ENCODE assay signal across 10 cellular contexts in the genomic region with DNA sequence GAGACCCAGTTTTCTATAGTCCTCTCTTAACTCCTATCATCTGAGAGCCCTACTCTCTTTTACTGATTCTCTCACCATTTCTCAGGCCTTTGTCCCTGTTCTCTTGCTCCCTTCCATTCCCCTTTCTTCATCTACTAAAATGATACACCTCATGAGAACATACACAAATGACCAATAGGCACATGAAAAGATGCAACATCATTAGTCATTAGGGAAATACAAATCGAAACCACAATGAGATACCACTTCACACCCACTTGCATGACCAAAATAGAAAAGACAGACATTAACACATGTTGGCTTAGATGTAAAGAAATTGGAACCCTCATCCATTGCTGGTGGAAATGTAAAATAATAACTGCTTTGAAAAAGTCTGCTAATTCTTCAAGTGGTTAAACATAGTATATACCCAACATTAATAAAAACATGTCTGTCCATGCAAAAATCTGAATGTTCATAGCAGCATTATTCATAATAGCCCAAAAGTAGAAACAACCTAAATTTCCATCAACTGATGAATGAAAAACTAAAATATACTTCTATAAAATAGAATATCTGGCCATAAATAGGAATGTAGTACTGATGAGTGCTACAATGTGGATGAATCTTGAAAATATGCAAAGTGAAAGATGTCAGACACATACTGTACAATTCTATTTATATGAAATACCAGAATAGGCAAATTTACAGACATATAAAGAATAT.
DNase-seq lines count a peak whose midpoint lies in the region; ATAC-seq, FAIRE-seq and TF ChIP-seq lines count a peak whose summit lies in the region.
"Had no signal": no experiment of that assay in that cellular context is flagged by ENCODE, and none has a peak within 500 bp of the region (broad histone marks: within the 10 kb centered on the region; RNA-seq: fewer than 3 reads in every experiment).

No MANE protein-coding gene starts in this region.

- no peak overlapping the region for H3K9ac ChIP-seq in SK-N-SH

- H3K27ac ChIP-seq in SK-N-SH (ENCODE audit: low read depth in 2 of 2, low read length in 1 of 2): no peak overlapping the region

- H3F3A ChIP-seq in SK-N-SH (replicated peaks; ENCODE audit: insufficient read depth): peaks cover 12% of the 10 kb centered on the region

- H2AFZ ChIP-seq in SK-N-SH (ENCODE audit: low read depth): no peak overlapping the region

- no peak for FAIRE-seq in urothelium cell line (lab: Jason Lieb, UNC)

- TF ChIP-seq RAD21 in SK-N-SH (IDR thresholded peaks at IDR 0.05; ENCODE audit: low read length): no peak

- H3K9me2 ChIP-seq in SK-N-SH: no peaks in the 10 kb centered on the region

- H3K4me2 ChIP-seq in SK-N-SH: no peak overlapping the region

- H3K9me3 ChIP-seq in SK-N-SH: no peaks in the 10 kb centered on the region

- ATAC-seq in GM21526 (IDR thresholded peaks at IDR 0.05; ENCODE audit: low FRiP score, unreplicated experiment): peak; percentile 75
- ATAC-seq in HG03432 (IDR thresholded peaks at IDR 0.05; ENCODE audit: unreplicated experiment): peak; percentile 94

- H3K36me3 ChIP-seq in GM06990 (ENCODE audit: control insufficient read depth, insufficient read depth, low read length) (no peaks in the 10 kb centered on the region), SK-N-SH (replicated peaks in 1 of 2; ENCODE audit: control insufficient read depth in 1 of 2, insufficient read depth in 2 of 2, low read length in 1 of 2) (no peaks in the 10 kb centered on the region)

- CTCF ChIA-PET in SK-N-SH (lab: Yijun Ruan, JAX): no interaction called here

- DNase-seq in GM06990 (ENCODE audit: extremely low read depth, insufficient read length) (peak; percentile 17), choroid plexus epithelial cell (ENCODE audit: low read depth) (peak; percentile 72), urothelium cell line (ENCODE audit: low spot score) (no peak), KBM-7 (no peak), SK-N-SH (no peak)
- no peak for DNase-seq in activated naive CD4-positive, alpha-beta T cell treated with Interleukin-2 at 50 U/mL for 16 hours
- DNase-seq: DND-41, NCI-H2029 had no signal

- no peak for TF ChIP-seq EP300 in SK-N-SH (IDR thresholded peaks at IDR 0.05; ENCODE audit: borderline replicate concordance in 1 of 2, low read depth in 1 of 2, low read length in 1 of 2)

- no peak for TF ChIP-seq CTCF in GM06990 (IDR thresholded peaks at IDR 0.05; ENCODE audit: insufficient read depth, low read length, poor library complexity, severe bottlenecking)
- TF ChIP-seq CTCF in choroid plexus epithelial cell (conservative IDR thresholded peaks at IDR 0.05; ENCODE audit: low read depth, low read length): no peak
- TF ChIP-seq CTCF in SK-N-SH (IDR thresholded peaks at IDR 0.05): no peak

- peaks cover 85% of the 10 kb centered on the region for H3K79me2 ChIP-seq in SK-N-SH (ENCODE audit: insufficient read depth)

- H3K27me3 ChIP-seq in GM06990 (replicated peaks; ENCODE audit: control insufficient read depth, insufficient read depth, low read length) (no peaks in the 10 kb centered on the region), SK-N-SH (ENCODE audit: insufficient read depth) (no peaks in the 10 kb centered on the region)

- in situ Hi-C loops in KBM-7 (cut with MboI; ENCODE audit: low pct_unique_long_range_greater_than_20kb, low sequenced_read_pairs): no loop called here

- peaks cover 9 to 23% of the 10 kb centered on the region in 2 experiments; a peak in 3 of 4 replicates for H3K4me1 ChIP-seq in SK-N-SH (ENCODE audit: control insufficient read depth in 1 of 2, insufficient read depth in 2 of 2, low read depth in 1 of 2, low read length in 1 of 2)

- WGBS in SK-N-SH (ENCODE audit: low lambda C conversion rate): 73% methylated on average over 1 of the region's 1 CpG

- H4K20me1 ChIP-seq in SK-N-SH (ENCODE audit: insufficient read depth): no peaks in the 10 kb centered on the region

- H3K4me3 ChIP-seq in GM06990 (replicated peaks; ENCODE audit: low read depth, low read length) (peak overlapping the region; percentile 4; the same call in 1 of the 2 replicates), choroid plexus epithelial cell (ENCODE audit: low read depth, low read length) (no peak overlapping the region), SK-N-SH (ENCODE audit: low read depth in 2 of 2, low read length in 1 of 2) (no peak overlapping the region)

- POLR2A ChIA-PET in SK-N-SH (lab: Yijun Ruan, JAX): no interaction called here

TF ChIP-seq in SK-N-SH, 30 proteins besides CTCF, POLR2A, EP300 and RAD21 (continues in another document):
- TF ChIP-seq, protein P1, sequence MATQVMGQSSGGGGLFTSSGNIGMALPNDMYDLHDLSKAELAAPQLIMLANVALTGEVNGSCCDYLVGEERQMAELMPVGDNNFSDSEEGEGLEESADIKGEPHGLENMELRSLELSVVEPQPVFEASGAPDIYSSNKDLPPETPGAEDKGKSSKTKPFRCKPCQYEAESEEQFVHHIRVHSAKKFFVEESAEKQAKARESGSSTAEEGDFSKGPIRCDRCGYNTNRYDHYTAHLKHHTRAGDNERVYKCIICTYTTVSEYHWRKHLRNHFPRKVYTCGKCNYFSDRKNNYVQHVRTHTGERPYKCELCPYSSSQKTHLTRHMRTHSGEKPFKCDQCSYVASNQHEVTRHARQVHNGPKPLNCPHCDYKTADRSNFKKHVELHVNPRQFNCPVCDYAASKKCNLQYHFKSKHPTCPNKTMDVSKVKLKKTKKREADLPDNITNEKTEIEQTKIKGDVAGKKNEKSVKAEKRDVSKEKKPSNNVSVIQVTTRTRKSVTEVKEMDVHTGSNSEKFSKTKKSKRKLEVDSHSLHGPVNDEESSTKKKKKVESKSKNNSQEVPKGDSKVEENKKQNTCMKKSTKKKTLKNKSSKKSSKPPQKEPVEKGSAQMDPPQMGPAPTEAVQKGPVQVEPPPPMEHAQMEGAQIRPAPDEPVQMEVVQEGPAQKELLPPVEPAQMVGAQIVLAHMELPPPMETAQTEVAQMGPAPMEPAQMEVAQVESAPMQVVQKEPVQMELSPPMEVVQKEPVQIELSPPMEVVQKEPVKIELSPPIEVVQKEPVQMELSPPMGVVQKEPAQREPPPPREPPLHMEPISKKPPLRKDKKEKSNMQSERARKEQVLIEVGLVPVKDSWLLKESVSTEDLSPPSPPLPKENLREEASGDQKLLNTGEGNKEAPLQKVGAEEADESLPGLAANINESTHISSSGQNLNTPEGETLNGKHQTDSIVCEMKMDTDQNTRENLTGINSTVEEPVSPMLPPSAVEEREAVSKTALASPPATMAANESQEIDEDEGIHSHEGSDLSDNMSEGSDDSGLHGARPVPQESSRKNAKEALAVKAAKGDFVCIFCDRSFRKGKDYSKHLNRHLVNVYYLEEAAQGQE (IDR thresholded peaks at IDR 0.05; ENCODE audit: low read depth, low read length): no peak
- TF ChIP-seq MXI1 (IDR thresholded peaks at IDR 0.05; ENCODE audit: low read depth, low read length) (no peak), ELF1 (IDR thresholded peaks at IDR 0.05) (no peak), NRF1 (IDR thresholded peaks at IDR 0.05; ENCODE audit: low read depth, low read length) (no peak), IRF3 (IDR thresholded peaks at IDR 0.05; ENCODE audit: low read depth, low read length) (no peak), EZH2phosphoT487 (IDR thresholded peaks at IDR 0.05; ENCODE audit: borderline replicate concordance, low read depth) (no peak), RCOR1 (IDR thresholded peaks at IDR 0.05; ENCODE audit: low read length) (no peak), TEAD4 (IDR thresholded peaks at IDR 0.05; ENCODE audit: borderline replicate concordance, insufficient read depth) (no peak), FOSL2 (IDR thresholded peaks at IDR 0.05; ENCODE audit: borderline replicate concordance, low read depth) (no peak), USF2 (IDR thresholded peaks at IDR 0.05; ENCODE audit: borderline replicate concordance, low read depth, low read length) (no peak), RFX5 (IDR thresholded peaks at IDR 0.05; ENCODE audit: low read length) (no peak), MEF2A (IDR thresholded peaks at IDR 0.05; ENCODE audit: borderline replicate concordance, low read depth) (no peak), MAX (IDR thresholded peaks at IDR 0.05; ENCODE audit: low read depth) (no peak), GABPA (IDR thresholded peaks at IDR 0.05; ENCODE audit: low read depth) (no peak), GATA2 (CRISPR knock-in tag; IDR thresholded peaks at IDR 0.05) (no peak), FOXJ3 (CRISPR knock-in tag; IDR thresholded peaks at IDR 0.05) (no peak)
- TF ChIP-seq, protein P2, sequence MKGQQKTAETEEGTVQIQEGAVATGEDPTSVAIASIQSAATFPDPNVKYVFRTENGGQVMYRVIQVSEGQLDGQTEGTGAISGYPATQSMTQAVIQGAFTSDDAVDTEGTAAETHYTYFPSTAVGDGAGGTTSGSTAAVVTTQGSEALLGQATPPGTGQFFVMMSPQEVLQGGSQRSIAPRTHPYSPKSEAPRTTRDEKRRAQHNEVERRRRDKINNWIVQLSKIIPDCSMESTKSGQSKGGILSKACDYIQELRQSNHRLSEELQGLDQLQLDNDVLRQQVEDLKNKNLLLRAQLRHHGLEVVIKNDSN (IDR thresholded peaks at IDR 0.05; ENCODE audit: borderline replicate concordance, low read depth): no peak

Comparison
In these comparisons a context has a peak if more than half of its experiments do, and no peak if none do; other contexts are left out.
1. DNase-seq: peak in GM06990 (single experiment) and choroid plexus epithelial cell (single experiment); none in activated naive CD4-positive, alpha-beta T cell treated with Interleukin-2 at 50 U/mL for 16 hours (single experiment), urothelium cell line (single experiment), KBM-7 (single experiment) and SK-N-SH (single experiment).